ENCODE assay signal across 9 cellular contexts in genomic region chr14:62162998-62163589, GRCh38.
DNase-seq lines count a peak whose midpoint lies in the region; ATAC-seq and TF ChIP-seq lines count a peak whose summit lies in the region.
"Had no signal": no experiment of that assay in that cellular context is flagged by ENCODE, and none has a peak within 500 bp of the region (broad histone marks: within the 10 kb centered on the region; RNA-seq: fewer than 3 reads in every experiment).

No MANE protein-coding gene starts in this region.

- no peaks in the 10 kb centered on the region for H3K9me3 ChIP-seq in left lung

- H3K4me1 ChIP-seq in left lung = no peaks in the 10 kb centered on the region

- no peaks in the 10 kb centered on the region for H3K36me3 ChIP-seq in left lung

- peaks cover 0 to 6% of the 10 kb centered on the region in 2 donors for H3K27me3 ChIP-seq in left lung

- H3K27ac Mint-ChIP-seq in chondrocyte (ENCODE audit: unreplicated experiment) = no peak overlapping the region

- ATAC-seq in HG03442 (IDR thresholded peaks at IDR 0.05; ENCODE audit: unreplicated experiment) (peak; percentile 75), left lung (peak; percentile 85), GM18511 (IDR thresholded peaks at IDR 0.05; ENCODE audit: unreplicated experiment) (no peak)

- H3K4me3 ChIP-seq in left lung = no peak overlapping the region

- H3K27ac ChIP-seq in left lung = no peak overlapping the region
- H3K27ac ChIP-seq: epithelial cell of prostate had no signal

- TF ChIP-seq CTCF in GM12874 (IDR thresholded peaks at IDR 0.05; ENCODE audit: insufficient read depth, low read depth, low read length) (peak; percentile 61), chondrocyte (IDR thresholded peaks at IDR 0.05) (peak; percentile 94), left lung (IDR thresholded peaks at IDR 0.05) (peak; percentile 55 to 63)

- intact Hi-C loops in left lung (cut with DNase I) = no loop called here

- no peaks in the 10 kb centered on the region for H3K36me3 Mint-ChIP-seq in chondrocyte (ENCODE audit: low read depth)

- H3K4me3 Mint-ChIP-seq in chondrocyte (ENCODE audit: unreplicated experiment) = no peak overlapping the region

- no peaks in the 10 kb centered on the region for H3K9me3 Mint-ChIP-seq in chondrocyte (ENCODE audit: low read depth)

- peaks cover 69% of the 10 kb centered on the region for H3K27me3 Mint-ChIP-seq in chondrocyte (ENCODE audit: low read depth)

- DNase-seq in AG20443 (ENCODE audit: low spot score) = peak; percentile 71
- DNase-seq in NCI-H748 treated with DMSO at 0.1 percent for 48 hours (lab: John Stamatoyannopoulos, UW) = peak; percentile 73
- no peak for DNase-seq in chondrocyte (ENCODE audit: low spot score)
- DNase-seq in left lung = no peak
- DNase-seq in activated CD8-positive, alpha-beta memory T cell treated with anti-CD3 and anti-CD28 coated beads, Interleukin-2, amount 50 U/mL, for 4 hours = no peak

- no peaks in the 10 kb centered on the region for H3K4me1 Mint-ChIP-seq in chondrocyte (ENCODE audit: low read depth)

Comparison
In these comparisons a context has a peak if more than half of its experiments do, and no peak if none do; other contexts are left out.
1. DNase-seq: peak in AG20443 (single experiment) and NCI-H748 treated with DMSO at 0.1 percent for 48 hours (single experiment); none in chondrocyte (single experiment), left lung (0 of 2) and activated CD8-positive, alpha-beta memory T cell treated with anti-CD3 and anti-CD28 coated beads, Interleukin-2, amount 50 U/mL, for 4 hours (single experiment).
2. Peak in every context shown above with its lines, with median percentiles within 50 percentile points of each other: CTCF ChIP-seq.